Comparison of ENCODE assay signal across 11 cellular contexts in the genomic region with DNA sequence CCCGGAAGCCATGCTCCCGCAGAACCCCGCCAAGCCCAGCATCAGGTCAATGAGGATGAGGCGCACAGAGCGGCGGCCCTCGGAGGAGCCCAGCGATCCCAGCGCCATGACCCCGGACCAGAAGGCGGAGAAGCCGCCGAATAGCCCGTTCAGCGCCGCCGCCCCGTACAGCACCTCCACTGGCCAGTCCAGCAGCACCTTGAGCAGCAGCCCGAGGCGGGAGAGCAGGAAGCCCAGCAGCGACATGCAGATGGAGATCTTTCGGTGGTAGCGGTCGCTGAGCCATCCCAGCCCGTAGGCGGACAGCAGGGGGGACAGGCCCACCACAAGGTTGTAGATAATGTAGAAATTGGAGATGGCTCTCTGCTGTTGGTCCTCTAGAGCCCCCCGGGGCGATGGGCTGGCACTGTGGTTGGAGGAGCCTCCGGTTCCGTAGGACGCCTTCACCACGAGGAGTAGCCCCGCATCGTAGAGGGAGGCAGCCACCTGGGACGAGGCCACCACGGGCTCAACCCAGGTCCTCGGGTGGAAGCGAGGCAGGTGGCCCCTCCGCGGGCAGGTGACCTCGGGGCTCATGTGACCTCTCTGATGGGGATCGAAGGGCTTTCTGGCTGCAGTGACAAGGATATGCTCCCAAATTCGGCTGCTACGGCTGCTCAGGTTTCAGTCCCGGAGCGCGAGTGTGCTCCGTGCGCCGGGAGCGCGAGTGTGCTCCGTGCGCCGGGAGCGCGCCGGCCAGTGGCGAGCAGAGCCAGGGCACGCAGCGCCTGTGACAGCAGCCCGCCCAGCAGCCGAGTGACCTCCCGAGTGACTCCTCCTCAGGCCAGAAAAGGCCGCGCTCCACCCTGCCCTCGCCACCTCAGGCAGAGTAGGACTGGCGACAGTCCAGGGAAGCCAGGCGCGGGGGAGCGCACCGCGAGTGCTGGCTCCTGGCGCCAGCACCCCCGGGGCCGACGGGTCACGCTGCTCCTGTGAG. TPM values are rescaled to one million over a fixed set of nuclear protein-coding genes. Genes with fewer than 3 reads are reported as not detected.
DNase-seq lines count a peak whose midpoint lies in the region; ATAC-seq and TF ChIP-seq lines count a peak whose summit lies in the region.
"Had no signal": no experiment of that assay in that cellular context is flagged by ENCODE, and none has a peak within 500 bp of the region (broad histone marks: within the 10 kb centered on the region; RNA-seq: fewer than 3 reads in every experiment).

TSS of gene SLC46A2 (minus strand) at position 771 of the 976 bp plus-strand sequence. CDS start at position 576, 195 bp downstream.

- no peak for TF ChIP-seq CTCF in AG09309 (IDR thresholded peaks at IDR 0.05; ENCODE audit: control insufficient read depth, insufficient read depth, low read depth, low read length, missing control alignments)
- no peak for TF ChIP-seq CTCF in glutamatergic neuron (IDR thresholded peaks at IDR 0.05; ENCODE audit: partially characterized antibody, unreplicated experiment)
- no peak for TF ChIP-seq CTCF in nephron (IDR thresholded peaks at IDR 0.05; ENCODE audit: unreplicated experiment in 3 of 3)

- peaks cover 2% of the 10 kb centered on the region for H3K4me1 Mint-ChIP-seq in T-helper 17 cell
- H3K4me1 Mint-ChIP-seq in glutamatergic neuron (ENCODE audit: low read depth, unreplicated experiment), result peaks cover 8% of the 10 kb centered on the region
- H3K4me1 Mint-ChIP-seq in nephron, result no peaks in the 10 kb centered on the region
- H3K4me1 Mint-ChIP-seq in activated CD4-positive, alpha-beta T cell treated with anti-CD3 and anti-CD28 coated beads, Interleukin-2, amount 10 ng/mL, durations not matched to agents 7 days and 5 days, result peaks cover 2% of the 10 kb centered on the region

- H3K4me3 Mint-ChIP-seq in T-helper 17 cell (peak within 1 kb of the TSS; percentile 56), glutamatergic neuron (ENCODE audit: unreplicated experiment) (peak within 1 kb of the TSS; percentile 64), nephron (peak within 1 kb of the TSS; percentile 73 to 76 (median 74))
- H3K4me3 Mint-ChIP-seq in activated CD4-positive, alpha-beta T cell treated with anti-CD3 and anti-CD28 coated beads, Interleukin-2, amount 10 ng/mL, durations not matched to agents 7 days and 5 days, result no peak within 1 kb of the TSS

- ATAC-seq in T-helper 17 cell (no peak), HG02970 (IDR thresholded peaks at IDR 0.05; ENCODE audit: low FRiP score, unreplicated experiment) (no peak)

- no peaks in the 10 kb centered on the region for H3K9me3 ChIP-seq in T-helper 17 cell (ENCODE audit: control insufficient read depth, low read length, poor library complexity, severe bottlenecking)

- POLR2A ChIA-PET in activated CD4-positive, alpha-beta T cell treated with anti-CD3 and anti-CD28 coated beads, Interleukin-2, amount 10 ng/mL, durations not matched to agents 7 days and 5 days (lab: Charles Lee), result no interaction called here

- CTCF ChIA-PET in activated CD4-positive, alpha-beta T cell treated with anti-CD3 and anti-CD28 coated beads, Interleukin-2, amount 10 ng/mL, durations not matched to agents 7 days and 5 days (lab: Charles Lee), result no interaction called here

- H3K27ac Mint-ChIP-seq in T-helper 17 cell (no peak within 1 kb of the TSS), glutamatergic neuron (ENCODE audit: unreplicated experiment) (no peak within 1 kb of the TSS), nephron (no peak within 1 kb of the TSS)
- H3K27ac Mint-ChIP-seq in activated CD4-positive, alpha-beta T cell treated with anti-CD3 and anti-CD28 coated beads, Interleukin-2, amount 10 ng/mL, durations not matched to agents 7 days and 5 days, result no peak within 1 kb of the TSS

- peak within 1 kb of the TSS; percentile 34 for H3K4me3 ChIP-seq in AG09309 (ENCODE audit: control insufficient read depth, low read depth, low read length)

- DNase-seq in AG09309 (ENCODE audit: low read depth) (no peak), T-helper 17 cell (no peak), glutamatergic neuron (peak; percentile 47), occipital lobe (lab: John Stamatoyannopoulos, UW) (no peak), midbrain (lab: John Stamatoyannopoulos, UW) (no peak)
- no peak for DNase-seq in activated CD4-positive, alpha-beta T cell treated with anti-CD3 and anti-CD28 coated beads, Interleukin-2, amount 10 ng/mL, durations not matched to agents 7 days and 5 days
- DNase-seq: activated CD4-positive, alpha-beta T cell treated with anti-CD3 and anti-CD28 coated beads, Interleukin-2, amount 50 U/mL, for 48 hours; DMS153 had no signal

- no peaks in the 10 kb centered on the region for H3K36me3 Mint-ChIP-seq in T-helper 17 cell (ENCODE audit: low read depth)
- peaks cover 13% of the 10 kb centered on the region for H3K36me3 Mint-ChIP-seq in glutamatergic neuron (ENCODE audit: unreplicated experiment)
- no peaks in the 10 kb centered on the region for H3K36me3 Mint-ChIP-seq in nephron (ENCODE audit: low read depth)
- H3K36me3 Mint-ChIP-seq in activated CD4-positive, alpha-beta T cell treated with anti-CD3 and anti-CD28 coated beads, Interleukin-2, amount 10 ng/mL, durations not matched to agents 7 days and 5 days (ENCODE audit: low read depth), result no peaks in the 10 kb centered on the region

- H3K27me3 Mint-ChIP-seq in T-helper 17 cell (peaks cover 40% of the 10 kb centered on the region), glutamatergic neuron (ENCODE audit: unreplicated experiment) (peaks cover 18% of the 10 kb centered on the region), nephron (ENCODE audit: low read depth) (peaks cover 43% of the 10 kb centered on the region)
- peaks cover 45% of the 10 kb centered on the region for H3K27me3 Mint-ChIP-seq in activated CD4-positive, alpha-beta T cell treated with anti-CD3 and anti-CD28 coated beads, Interleukin-2, amount 10 ng/mL, durations not matched to agents 7 days and 5 days

- H3K9me3 Mint-ChIP-seq in glutamatergic neuron (ENCODE audit: unreplicated experiment) (peaks cover 7% of the 10 kb centered on the region), nephron (no peaks in the 10 kb centered on the region)
- H3K9me3 Mint-ChIP-seq in activated CD4-positive, alpha-beta T cell treated with anti-CD3 and anti-CD28 coated beads, Interleukin-2, amount 10 ng/mL, durations not matched to agents 7 days and 5 days, result no peaks in the 10 kb centered on the region

RNA-seq across cellular contexts. Expression of gene SLC46A2, which starts in this region (rescaled TPM):
- under 1 TPM in 1 of 2 donors, not detected in 1; 0.47 TPM for total RNA-seq in T-helper 17 cell
- total RNA-seq in glutamatergic neuron (ENCODE audit: unreplicated experiment), result not detected
- total RNA-seq in occipital lobe, result not detected
- total RNA-seq in activated CD4-positive, alpha-beta T cell treated with anti-CD3 and anti-CD28 coated beads, Interleukin-2, amount 10 ng/mL, durations not matched to agents 7 days and 5 days, result not detected
- total RNA-seq: glomerular endothelial cell had no signal

Comparison
In these comparisons a context has a peak if more than half of its experiments do, and no peak if none do; other contexts are left out.
1. Peak in DNase-seq in glutamatergic neuron; RNA of the gene not detected or under 1 TPM.